Comparison of ENCODE assay signal across 10 cellular contexts in genomic region chr10:72842164-72842563, GRCh38. TPM values are rescaled to one million over a fixed set of nuclear protein-coding genes. Genes with fewer than 3 reads are reported as not detected.
"Had no signal": no experiment of that assay in that cellular context is flagged by ENCODE, and none has a peak within 500 bp of the region (broad histone marks: within the 10 kb centered on the region; RNA-seq: fewer than 3 reads in every experiment).

No MANE protein-coding gene starts in this region.

- H3K27ac ChIP-seq: HL-60, KMS-11 had no signal

- H3K9ac ChIP-seq: KMS-11 had no signal

- H3K4me3 Mint-ChIP-seq: IgD-negative memory B cell had no signal

- FAIRE-seq: HepG2, HTR-8/SVneo had no signal

- ATAC-seq: HepG2 had no signal

- H3K27me3 Mint-ChIP-seq: IgD-negative memory B cell had no signal

- H3K27ac Mint-ChIP-seq: IgD-negative memory B cell had no signal

- DNase-seq: IMR-90, KBM-7, KG1 had no signal

- H3K4me2 ChIP-seq: KMS-11 had no signal

RNA-seq across cellular contexts. Expression of gene OIT3, which starts 51.4 kb away (rescaled TPM):
- total RNA-seq: HepG2, HT-29, HT1080, IMR-90 had no signal
- polyA plus RNA-seq: HepG2, IgD-negative memory B cell, IMR-90 had no signal
